ENCODE assay signal across 30 cellular contexts in the genomic region with DNA sequence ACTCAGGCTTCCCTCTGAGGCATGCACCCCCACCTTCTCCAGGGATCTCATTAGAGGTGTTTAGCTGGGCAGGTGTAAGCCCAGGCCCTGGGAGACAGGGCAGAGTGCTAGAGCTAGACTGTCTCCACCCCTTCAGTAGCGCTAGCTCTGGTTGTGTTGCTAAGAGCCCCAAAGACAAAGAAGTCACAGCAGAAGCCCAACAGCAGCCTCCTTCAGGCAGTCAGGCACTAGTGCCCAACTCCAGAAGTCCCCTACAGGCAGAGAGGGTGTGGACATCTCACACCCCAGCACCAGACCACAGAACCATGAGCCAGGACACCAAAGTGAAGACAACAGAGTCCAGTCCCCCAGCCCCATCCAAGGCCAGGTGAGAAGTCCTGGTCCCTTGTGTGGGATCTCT. TPM values are rescaled to one million over a fixed set of nuclear protein-coding genes. Genes with fewer than 3 reads are reported as not detected.
A peak's percentile ranks its signal among the peaks of the same experiment; 100 is the strongest.
DNase-seq lines count a peak whose midpoint lies in the region; TF ChIP-seq lines count a peak whose summit lies in the region.
"Had no signal": no experiment of that assay in that cellular context is flagged by ENCODE, and none has a peak within 500 bp of the region (broad histone marks: within the 10 kb centered on the region; RNA-seq: fewer than 3 reads in every experiment).

A gene with protein sequence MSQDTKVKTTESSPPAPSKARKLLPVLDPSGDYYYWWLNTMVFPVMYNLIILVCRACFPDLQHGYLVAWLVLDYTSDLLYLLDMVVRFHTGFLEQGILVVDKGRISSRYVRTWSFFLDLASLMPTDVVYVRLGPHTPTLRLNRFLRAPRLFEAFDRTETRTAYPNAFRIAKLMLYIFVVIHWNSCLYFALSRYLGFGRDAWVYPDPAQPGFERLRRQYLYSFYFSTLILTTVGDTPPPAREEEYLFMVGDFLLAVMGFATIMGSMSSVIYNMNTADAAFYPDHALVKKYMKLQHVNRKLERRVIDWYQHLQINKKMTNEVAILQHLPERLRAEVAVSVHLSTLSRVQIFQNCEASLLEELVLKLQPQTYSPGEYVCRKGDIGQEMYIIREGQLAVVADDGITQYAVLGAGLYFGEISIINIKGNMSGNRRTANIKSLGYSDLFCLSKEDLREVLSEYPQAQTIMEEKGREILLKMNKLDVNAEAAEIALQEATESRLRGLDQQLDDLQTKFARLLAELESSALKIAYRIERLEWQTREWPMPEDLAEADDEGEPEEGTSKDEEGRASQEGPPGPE (plus strand): TSS at position 188 of the 400 bp plus-strand sequence. CDS start 118 bp downstream, at position 306.

- H3K27ac ChIP-seq in HL-60 (replicated peaks) = peak within 1 kb of the TSS; percentile 48; the same call in 1 of the 2 replicates
- H3K27ac ChIP-seq in neural progenitor cell = no peak within 1 kb of the TSS
- no peak within 1 kb of the TSS for H3K27ac ChIP-seq in substantia nigra (ENCODE audit: low read depth, low read length, poor library complexity, severe bottlenecking)
- H3K27ac ChIP-seq in SK-N-SH (ENCODE audit: low read depth in 2 of 2, low read length in 1 of 2) = no peak within 1 kb of the TSS
- H3K27ac ChIP-seq: 22Rv1, C4-2B, parathyroid adenoma, Peyer's patch, skin epidermis, upper lobe of right lung had no signal

- TF ChIP-seq CTCF in HL-60 (IDR thresholded peaks at IDR 0.05; ENCODE audit: insufficient read depth, low read length) (no peak), neural progenitor cell (IDR thresholded peaks at IDR 0.05) (no peak), SK-N-SH (IDR thresholded peaks at IDR 0.05) (no peak)

- H3K9me3 Mint-ChIP-seq in neural progenitor cell = peaks cover 6% of the 10 kb centered on the region
- H3K9me3 Mint-ChIP-seq: activated CD4-positive, alpha-beta memory T cell treated with anti-CD3 and anti-CD28 coated beads for 36 hours; effector memory CD8-positive, alpha-beta T cell; nephron progenitor cell had no signal

- peaks cover 9% of the 10 kb centered on the region for H3K27me3 Mint-ChIP-seq in neural progenitor cell (ENCODE audit: insufficient read depth, low read depth)

- no peak within 1 kb of the TSS for H3K4me2 ChIP-seq in neural progenitor cell
- no peak within 1 kb of the TSS for H3K4me2 ChIP-seq in SK-N-SH

- H3K36me3 ChIP-seq in neural progenitor cell (no peaks in the 10 kb centered on the region), SK-N-SH (replicated peaks in 1 of 2; ENCODE audit: control insufficient read depth in 1 of 2, insufficient read depth in 2 of 2, low read length in 1 of 2) (no peaks in the 10 kb centered on the region)
- H3K36me3 ChIP-seq: HAP-1, Peyer's patch, upper lobe of right lung had no signal

- no peaks in the 10 kb centered on the region for H3K9me2 ChIP-seq in SK-N-SH

- H2AFZ ChIP-seq in neural progenitor cell (replicated peaks) (peak within 1 kb of the TSS; percentile 26), SK-N-SH (ENCODE audit: low read depth) (no peak within 1 kb of the TSS)
- H2AFZ ChIP-seq: parathyroid adenoma had no signal

- peaks cover 12% of the 10 kb centered on the region for H3F3A ChIP-seq in neural progenitor cell (ENCODE audit: low read depth)
- H3F3A ChIP-seq in SK-N-SH (replicated peaks; ENCODE audit: insufficient read depth) = peaks cover 5% of the 10 kb centered on the region

- H3K4me1 ChIP-seq in neural progenitor cell (no peaks in the 10 kb centered on the region), SK-N-SH (ENCODE audit: control insufficient read depth in 1 of 2, insufficient read depth in 2 of 2, low read depth in 1 of 2, low read length in 1 of 2) (peaks cover 0 to 4% of the 10 kb centered on the region in 2 experiments; a peak in 1 of 4 replicates)
- H3K4me1 ChIP-seq: parathyroid adenoma, upper lobe of right lung had no signal

- H3K9ac ChIP-seq in neural progenitor cell (no peak within 1 kb of the TSS), SK-N-SH (no peak within 1 kb of the TSS)
- H3K9ac ChIP-seq: parathyroid adenoma had no signal

- no peak within 1 kb of the TSS for H3K27ac Mint-ChIP-seq in neural progenitor cell
- H3K27ac Mint-ChIP-seq: activated CD4-positive, alpha-beta memory T cell treated with anti-CD3 and anti-CD28 coated beads for 36 hours; effector memory CD8-positive, alpha-beta T cell; nephron progenitor cell had no signal

- no peak for TF ChIP-seq EP300 in SK-N-SH (IDR thresholded peaks at IDR 0.05; ENCODE audit: borderline replicate concordance in 1 of 2, low read depth in 1 of 2, low read length in 1 of 2)

- H3K4me1 Mint-ChIP-seq in neural progenitor cell = peaks cover 15% of the 10 kb centered on the region

- H3K27me3 ChIP-seq in HL-60 (ENCODE audit: insufficient read depth, poor library complexity, severe bottlenecking) (no peaks in the 10 kb centered on the region), neural progenitor cell (no peaks in the 10 kb centered on the region), SK-N-SH (ENCODE audit: insufficient read depth) (peaks cover 26% of the 10 kb centered on the region)
- H3K27me3 ChIP-seq: Peyer's patch, upper lobe of right lung had no signal

- no peak for TF ChIP-seq RAD21 in SK-N-SH (IDR thresholded peaks at IDR 0.05; ENCODE audit: low read length)

- H3K79me2 ChIP-seq in neural progenitor cell (ENCODE audit: low read depth) = peaks cover 5% of the 10 kb centered on the region
- peaks cover 5% of the 10 kb centered on the region for H3K79me2 ChIP-seq in SK-N-SH (ENCODE audit: insufficient read depth)
- H3K79me2 ChIP-seq: parathyroid adenoma had no signal

- H4K20me1 ChIP-seq in neural progenitor cell (ENCODE audit: low read depth) (no peaks in the 10 kb centered on the region), SK-N-SH (ENCODE audit: insufficient read depth) (no peaks in the 10 kb centered on the region)

- CTCF ChIA-PET in SK-N-SH (lab: Yijun Ruan, JAX) = interaction anchor here (0.6 to 4.1 kb wide), 5 partner anchors 11 to 124 kb away, joined by 3 to 14 read pairs (median 4); no protein-coding TSS in a partner anchor

- H3K36me3 Mint-ChIP-seq in neural progenitor cell = no peaks in the 10 kb centered on the region
- H3K36me3 Mint-ChIP-seq: activated CD4-positive, alpha-beta memory T cell treated with anti-CD3 and anti-CD28 coated beads for 36 hours had no signal

- POLR2A ChIA-PET in SK-N-SH (lab: Yijun Ruan, JAX) = no interaction called here

- 80% methylated on average over 1 of the region's 1 CpG for WGBS in SK-N-SH (ENCODE audit: low lambda C conversion rate)

- no peaks in the 10 kb centered on the region for H3K9me3 ChIP-seq in neural progenitor cell (ENCODE audit: low read depth)
- H3K9me3 ChIP-seq in SK-N-SH = no peaks in the 10 kb centered on the region
- H3K9me3 ChIP-seq: HAP-1, Peyer's patch, upper lobe of right lung had no signal

- peak; percentile 47 for DNase-seq in DMS53 (lab: John Stamatoyannopoulos, UW)
- DNase-seq in DMS53 treated with DMSO at 0.1 percent for 48 hours (lab: John Stamatoyannopoulos, UW; ENCODE audit: unreplicated experiment) = no peak
- DNase-seq in HL-60 (ENCODE audit: low read depth in 1 of 2, low spot score in 1 of 2) = no peak
- DNase-seq in NCI-H2196 treated with DMSO at 0.1 percent for 48 hours (lab: John Stamatoyannopoulos, UW; ENCODE audit: unreplicated experiment) = peak; percentile 67
- DNase-seq in neural progenitor cell (ENCODE audit: low spot score) = peak; percentile 14
- no peak for DNase-seq in NCI-H1105 treated with DMSO at 0.1 percent for 48 hours (lab: John Stamatoyannopoulos, UW)
- DNase-seq in substantia nigra (lab: John Stamatoyannopoulos, UW) = no peak
- no peak for DNase-seq in SK-N-SH
- DNase-seq: activated CD4-positive, alpha-beta memory T cell treated with anti-CD3 and anti-CD28 coated beads for 36 hours; activated CD4-positive, CD25-positive, alpha-beta regulatory T cell treated with anti-CD3 and anti-CD28 coated beads, Interleukin-2, amount 50 U/mL, for 72 hours; activated CD8-positive, alpha-beta memory T cell treated with anti-CD3 and anti-CD28 coated beads, Interleukin-2, amount 50 U/mL, for 4 hours; activated naive CD4-positive, alpha-beta T cell treated with Interleukin-2 at 50 U/mL for 16 hours; cortex of kidney; effector memory CD8-positive, alpha-beta T cell; NCI-H187; NCI-H510A treated with DMSO at 0.1 percent for 48 hours; nephron progenitor cell; Peyer's patch; SHP77 treated with DMSO at 0.1 percent for 48 hours; stimulated activated naive CD4-positive, alpha-beta T cell treated with Interleukin-2 at 50 U/mL for 16 hours; upper lobe of right lung had no signal

- no peak within 1 kb of the TSS for H3K4me3 Mint-ChIP-seq in neural progenitor cell
- H3K4me3 Mint-ChIP-seq: activated CD4-positive, alpha-beta memory T cell treated with anti-CD3 and anti-CD28 coated beads for 36 hours; effector memory CD8-positive, alpha-beta T cell; nephron progenitor cell had no signal

- H3K4me3 ChIP-seq in HL-60 (replicated peaks; ENCODE audit: insufficient read depth, low read length) = no peak within 1 kb of the TSS
- H3K4me3 ChIP-seq in neural progenitor cell = no peak within 1 kb of the TSS
- H3K4me3 ChIP-seq in SK-N-SH (ENCODE audit: low read depth in 2 of 2, low read length in 1 of 2) = no peak within 1 kb of the TSS
- H3K4me3 ChIP-seq: GM12878, HAP-1, Peyer's patch, skin epidermis, upper lobe of right lung had no signal

TF ChIP-seq in SK-N-SH, 30 proteins besides CTCF, POLR2A, EP300 and RAD21 (continues in another document):
- TF ChIP-seq CHD2 (IDR thresholded peaks at IDR 0.05; ENCODE audit: low read length, partially characterized antibody) = no peak

RNA-seq across cellular contexts. Expression of the gene that starts here (rescaled TPM):
- 0.15 TPM in 1 of 2 replicates, not detected in the other for total RNA-seq in neural progenitor cell (ENCODE audit: low replicate concordance)
- 0.08 and 0.13 TPM in 2 replicates for polyA plus RNA-seq in SK-N-SH (2012; rRNA removed)
- polyA plus RNA-seq in SK-N-SH (2012; cell fraction: cytosol; rRNA removed) = 0.10 TPM in 2 replicates
- 0.50 and 0.62 TPM in 2 replicates for polyA plus RNA-seq in SK-N-SH (2012; cell fraction: nucleus; rRNA removed)
- total RNA-seq: activated CD4-positive, alpha-beta memory T cell treated with anti-CD3 and anti-CD28 coated beads for 36 hours; cardiac septum; left lobe of liver; LHCN-M2; upper lobe of right lung had no signal

Comparison
In these comparisons a context has a peak if more than half of its experiments do, and no peak if none do; other contexts are left out.
1. DNase-seq: peak in DMS53 (single experiment) and NCI-H2196 treated with DMSO at 0.1 percent for 48 hours (single experiment); none in DMS53 treated with DMSO at 0.1 percent for 48 hours (single experiment), HL-60 (0 of 2), NCI-H1105 treated with DMSO at 0.1 percent for 48 hours (single experiment), substantia nigra (0 of 49) and SK-N-SH (single experiment).
2. Peak in DNase-seq in neural progenitor cell; RNA of the gene not detected or under 1 TPM.